8 cellular contexts compared by ENCODE assay signal in genomic region chr3:75785091-75785755, GRCh38. TPM values are rescaled to one million over a fixed set of nuclear protein-coding genes. Genes with fewer than 3 reads are reported as not detected.
A peak's percentile ranks its signal among the peaks of the same experiment; 100 is the strongest.
DNase-seq lines count a peak whose midpoint lies in the region; TF ChIP-seq lines count a peak whose summit lies in the region.
"Not testable (repeated sequence)": the region's sequence is repeated elsewhere in the genome, so short reads cannot be mapped to it uniquely, and the experiment has no call there.

Gene ZNF717 (minus strand): TSS chr3:75785549. CDS start chr3:75783362, 2,187 bp downstream.

- not testable (repeated sequence) for H4K20me1 ChIP-seq in neural cell (ENCODE audit: insufficient read depth)

- not testable (repeated sequence) for TF ChIP-seq RAD21 in neural cell (conservative IDR thresholded peaks at IDR 0.05)

- H3K27me3 ChIP-seq in neural cell (ENCODE audit: insufficient read depth, low read depth, low read length): not testable (repeated sequence)

- H3K36me3 Mint-ChIP-seq in HFFc6 (ENCODE audit: low read depth): peaks cover 50% of the 10 kb centered on the region
- not testable (repeated sequence) for H3K36me3 Mint-ChIP-seq in glutamatergic neuron (ENCODE audit: unreplicated experiment)

- not testable (repeated sequence) for H3K9me2 ChIP-seq in neural cell (ENCODE audit: insufficient read depth, low read length)

- H3K27ac ChIP-seq in neural cell (ENCODE audit: low read length): peak within 1 kb of the TSS; percentile 28

- H3K4me3 Mint-ChIP-seq in HFFc6: peak within 1 kb of the TSS; percentile 92
- peak within 1 kb of the TSS; percentile 64 for H3K4me3 Mint-ChIP-seq in glutamatergic neuron (ENCODE audit: unreplicated experiment)

- not testable (repeated sequence) for H3F3A ChIP-seq in neural cell (ENCODE audit: insufficient read depth, low read length, poor library complexity, severe bottlenecking)

- not testable (repeated sequence) for H3K27me3 Mint-ChIP-seq in HFFc6 (ENCODE audit: insufficient read depth); glutamatergic neuron (ENCODE audit: unreplicated experiment)

- not testable (repeated sequence) for H3K4me2 ChIP-seq in neural cell (ENCODE audit: low read length)

- in situ Hi-C loops in astrocyte of the cerebellum (cut with HindIII; ENCODE audit: low sequenced_read_pairs): not testable (repeated sequence)

- peak within 1 kb of the TSS; percentile 56 for H3K4me3 ChIP-seq in astrocyte of the cerebellum (ENCODE audit: low read depth, low read length)
- H3K4me3 ChIP-seq in neural cell (ENCODE audit: low read length): peak within 1 kb of the TSS; percentile 65

- peaks cover 21% of the 10 kb centered on the region for H3K9me3 Mint-ChIP-seq in HFFc6
- H3K9me3 Mint-ChIP-seq in glutamatergic neuron (ENCODE audit: unreplicated experiment): not testable (repeated sequence)

- DNase-seq in C1 segment of cervical spinal cord (lab: John Stamatoyannopoulos, UW) (peak; percentile 44 to 94 (median 90)), HFFc6 (peak; percentile 78), NCI-H446 (lab: John Stamatoyannopoulos, UW) (peak; percentile 75 to 82), astrocyte of the cerebellum (ENCODE audit: low read depth) (peak; percentile 73), glutamatergic neuron (peak; percentile 77)
- peak; percentile 79 for DNase-seq in activated CD4-positive, CD25-positive, alpha-beta regulatory T cell treated with anti-CD3 and anti-CD28 coated beads, Interleukin-2, amount 50 U/mL, for 16 hours (ENCODE audit: low read depth, low spot score)
- peak; percentile 78 to 88 for DNase-seq in stimulated activated CD8-positive, alpha-beta memory T cell treated with anti-CD3 and anti-CD28 coated beads, Interleukin-15, amount 100 ng/mL, for 48 hours (ENCODE audit: low read depth in 2 of 2)

- H3K36me3 ChIP-seq in neural cell (ENCODE audit: insufficient read depth, low read length): not testable (repeated sequence)

- TF ChIP-seq CTCF in HFFc6 (IDR thresholded peaks at IDR 0.05) (peak; percentile 36), neural cell (IDR thresholded peaks at IDR 0.05; ENCODE audit: poor library complexity, severe bottlenecking) (peak; percentile 23)
- TF ChIP-seq CTCF in astrocyte of the cerebellum (IDR thresholded peaks at IDR 0.05; ENCODE audit: low read depth, low read length, missing control alignments); glutamatergic neuron (IDR thresholded peaks at IDR 0.05; ENCODE audit: partially characterized antibody, unreplicated experiment): not testable (repeated sequence)

- H3K9ac ChIP-seq in neural cell (ENCODE audit: low read length): peak within 1 kb of the TSS; percentile 67

- H3K9me3 ChIP-seq in neural cell (ENCODE audit: low read length): not testable (repeated sequence)

- not testable (repeated sequence) for H3K79me2 ChIP-seq in neural cell (replicated peaks; ENCODE audit: insufficient read depth, low read length)

- peak within 1 kb of the TSS; percentile 82 for H3K27ac Mint-ChIP-seq in HFFc6
- H3K27ac Mint-ChIP-seq in glutamatergic neuron (ENCODE audit: unreplicated experiment): not testable (repeated sequence)

- not testable (repeated sequence) for TF ChIP-seq EP300 in neural cell (conservative IDR thresholded peaks at IDR 0.05; ENCODE audit: poor library complexity, severe bottlenecking)

- H3K4me1 Mint-ChIP-seq in HFFc6 (ENCODE audit: low read depth): peaks cover 11% of the 10 kb centered on the region
- H3K4me1 Mint-ChIP-seq in glutamatergic neuron (ENCODE audit: low read depth, unreplicated experiment): not testable (repeated sequence)

- H2AFZ ChIP-seq in neural cell (ENCODE audit: low read depth, low read length): peak within 1 kb of the TSS; percentile 40

TF ChIP-seq in neural cell, 6 proteins besides CTCF, POLR2A, EP300 and RAD21:
- peak; percentile 70 for TF ChIP-seq POLR2AphosphoS5 (IDR thresholded peaks at IDR 0.05)
- TF ChIP-seq, protein P1, sequence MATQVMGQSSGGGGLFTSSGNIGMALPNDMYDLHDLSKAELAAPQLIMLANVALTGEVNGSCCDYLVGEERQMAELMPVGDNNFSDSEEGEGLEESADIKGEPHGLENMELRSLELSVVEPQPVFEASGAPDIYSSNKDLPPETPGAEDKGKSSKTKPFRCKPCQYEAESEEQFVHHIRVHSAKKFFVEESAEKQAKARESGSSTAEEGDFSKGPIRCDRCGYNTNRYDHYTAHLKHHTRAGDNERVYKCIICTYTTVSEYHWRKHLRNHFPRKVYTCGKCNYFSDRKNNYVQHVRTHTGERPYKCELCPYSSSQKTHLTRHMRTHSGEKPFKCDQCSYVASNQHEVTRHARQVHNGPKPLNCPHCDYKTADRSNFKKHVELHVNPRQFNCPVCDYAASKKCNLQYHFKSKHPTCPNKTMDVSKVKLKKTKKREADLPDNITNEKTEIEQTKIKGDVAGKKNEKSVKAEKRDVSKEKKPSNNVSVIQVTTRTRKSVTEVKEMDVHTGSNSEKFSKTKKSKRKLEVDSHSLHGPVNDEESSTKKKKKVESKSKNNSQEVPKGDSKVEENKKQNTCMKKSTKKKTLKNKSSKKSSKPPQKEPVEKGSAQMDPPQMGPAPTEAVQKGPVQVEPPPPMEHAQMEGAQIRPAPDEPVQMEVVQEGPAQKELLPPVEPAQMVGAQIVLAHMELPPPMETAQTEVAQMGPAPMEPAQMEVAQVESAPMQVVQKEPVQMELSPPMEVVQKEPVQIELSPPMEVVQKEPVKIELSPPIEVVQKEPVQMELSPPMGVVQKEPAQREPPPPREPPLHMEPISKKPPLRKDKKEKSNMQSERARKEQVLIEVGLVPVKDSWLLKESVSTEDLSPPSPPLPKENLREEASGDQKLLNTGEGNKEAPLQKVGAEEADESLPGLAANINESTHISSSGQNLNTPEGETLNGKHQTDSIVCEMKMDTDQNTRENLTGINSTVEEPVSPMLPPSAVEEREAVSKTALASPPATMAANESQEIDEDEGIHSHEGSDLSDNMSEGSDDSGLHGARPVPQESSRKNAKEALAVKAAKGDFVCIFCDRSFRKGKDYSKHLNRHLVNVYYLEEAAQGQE (IDR thresholded peaks at IDR 0.05; ENCODE audit: borderline replicate concordance): peak; percentile 12
- peak; percentile 26 for TF ChIP-seq MXI1 (conservative IDR thresholded peaks at IDR 0.05; ENCODE audit: poor library complexity, severe bottlenecking)

RNA-seq across cellular contexts. Expression of gene ZNF717, which starts in this region (rescaled TPM):
- 1 to 10 TPM; 3.8 to 8.5 (median 8.3) TPM for total RNA-seq in HFFc6 (2021; fragmentation: NEBNext Ultra II Directional; extraction: Animal tissue kit (Norgen Biotek cat#: 25700))
- 4.7 TPM for total RNA-seq in glutamatergic neuron (ENCODE audit: unreplicated experiment)
- polyA plus RNA-seq in neural cell: 7.0 and 15.5 TPM in 2 replicates
- 32.4 and 37.3 TPM in 2 replicates for polyA minus RNA-seq in neural cell

Comparison
In these comparisons a context has a peak if more than half of its experiments do, and no peak if none do; other contexts are left out.
1. Peak in every context shown above with its lines: DNase-seq, H3K4me3 ChIP-seq and H3K27ac ChIP-seq.